19 cellular contexts compared by ENCODE assay signal in genomic region chr4:26157541-26157940, GRCh38.
DNase-seq lines count a peak whose midpoint lies in the region; ATAC-seq and FAIRE-seq lines count a peak whose summit lies in the region.
"Had no signal": no experiment of that assay in that cellular context is flagged by ENCODE, and none has a peak within 500 bp of the region (broad histone marks: within the 10 kb centered on the region; RNA-seq: fewer than 3 reads in every experiment).

No MANE protein-coding gene starts in this region.

- DNase-seq in M059J (ENCODE audit: low read depth) (peak; percentile 55), iris pigment epithelial cell (ENCODE audit: low read depth) (peak; percentile 11), NCI-H1048 (lab: John Stamatoyannopoulos, UW) (no peak)
- DNase-seq in activated naive CD8-positive, alpha-beta T cell treated with anti-CD3 and anti-CD28 coated beads, Interleukin-2, amount 50 U/mL, for 24 hours = no peak
- DNase-seq in naive thymus-derived CD8-positive, alpha-beta T cell = no peak
- DNase-seq: C1 segment of cervical spinal cord, H7, Kasumi-1, MV-4-11, NCI-H1436, NCI-H2029 treated with DMSO at 0.1 percent for 48 hours, NCI-H446 treated with DMSO at 0.1 percent for 48 hours, NCI-H748 treated with DMSO at 0.1 percent for 48 hours, OCI-M1, RPMI8226, SIG-M5 had no signal

- H3K4me1 Mint-ChIP-seq in activated naive CD8-positive, alpha-beta T cell treated with anti-CD3 and anti-CD28 coated beads, Interleukin-2, amount 50 U/mL, for 24 hours = peaks cover 36% of the 10 kb centered on the region
- no peaks in the 10 kb centered on the region for H3K4me1 Mint-ChIP-seq in naive thymus-derived CD8-positive, alpha-beta T cell
- H3K4me1 Mint-ChIP-seq: IgD-negative memory B cell had no signal

- H3K27me3 Mint-ChIP-seq in activated naive CD8-positive, alpha-beta T cell treated with anti-CD3 and anti-CD28 coated beads, Interleukin-2, amount 50 U/mL, for 24 hours = peaks cover 2% of the 10 kb centered on the region
- H3K27me3 Mint-ChIP-seq in naive thymus-derived CD8-positive, alpha-beta T cell = peaks cover 0 to 2% (median 0%) of the 10 kb centered on the region in 5 donors
- H3K27me3 Mint-ChIP-seq: IgD-negative memory B cell had no signal

- peak overlapping the region; percentile 53 for H3K27ac Mint-ChIP-seq in activated naive CD8-positive, alpha-beta T cell treated with anti-CD3 and anti-CD28 coated beads, Interleukin-2, amount 50 U/mL, for 24 hours
- no peak overlapping the region for H3K27ac Mint-ChIP-seq in naive thymus-derived CD8-positive, alpha-beta T cell
- H3K27ac Mint-ChIP-seq: IgD-negative memory B cell had no signal

- peak; percentile 49 for ATAC-seq in activated naive CD8-positive, alpha-beta T cell treated with anti-CD3 and anti-CD28 coated beads, Interleukin-2, amount 50 U/mL, for 24 hours
- ATAC-seq in GM18909 (IDR thresholded peaks at IDR 0.05; ENCODE audit: poor library complexity, unreplicated experiment) = no peak
- no peak for ATAC-seq in naive thymus-derived CD8-positive, alpha-beta T cell

- POLR2A ChIA-PET in naive thymus-derived CD8-positive, alpha-beta T cell (lab: Charles Lee) = no interaction called here

- peak; percentile 28 for FAIRE-seq in G401.6 (lab: Jason Lieb, UNC)

- peaks cover 17% of the 10 kb centered on the region for H3K9me3 Mint-ChIP-seq in activated naive CD8-positive, alpha-beta T cell treated with anti-CD3 and anti-CD28 coated beads, Interleukin-2, amount 50 U/mL, for 24 hours
- H3K9me3 Mint-ChIP-seq in naive thymus-derived CD8-positive, alpha-beta T cell = peaks cover 0 to 4% (median 0%) of the 10 kb centered on the region in 9 donors
- H3K9me3 Mint-ChIP-seq: IgD-negative memory B cell had no signal

- no peak overlapping the region for H3K4me3 Mint-ChIP-seq in activated naive CD8-positive, alpha-beta T cell treated with anti-CD3 and anti-CD28 coated beads, Interleukin-2, amount 50 U/mL, for 24 hours
- no peak overlapping the region for H3K4me3 Mint-ChIP-seq in naive thymus-derived CD8-positive, alpha-beta T cell
- H3K4me3 Mint-ChIP-seq: IgD-negative memory B cell had no signal

- H3K36me3 Mint-ChIP-seq in activated naive CD8-positive, alpha-beta T cell treated with anti-CD3 and anti-CD28 coated beads, Interleukin-2, amount 50 U/mL, for 24 hours (ENCODE audit: low read depth) = peaks cover 7% of the 10 kb centered on the region
- H3K36me3 Mint-ChIP-seq in naive thymus-derived CD8-positive, alpha-beta T cell = peaks cover 0 to 4% (median 0%) of the 10 kb centered on the region in 3 donors

Comparison
In these comparisons a context has a peak if more than half of its experiments do, and no peak if none do; other contexts are left out.
1. DNase-seq: peak in M059J (single experiment) and iris pigment epithelial cell (single experiment); none in activated naive CD8-positive, alpha-beta T cell treated with anti-CD3 and anti-CD28 coated beads, Interleukin-2, amount 50 U/mL, for 24 hours (single experiment), naive thymus-derived CD8-positive, alpha-beta T cell (0 of 10) and NCI-H1048 (single experiment).